ENCODE assay signal across 30 cellular contexts in the genomic region with DNA sequence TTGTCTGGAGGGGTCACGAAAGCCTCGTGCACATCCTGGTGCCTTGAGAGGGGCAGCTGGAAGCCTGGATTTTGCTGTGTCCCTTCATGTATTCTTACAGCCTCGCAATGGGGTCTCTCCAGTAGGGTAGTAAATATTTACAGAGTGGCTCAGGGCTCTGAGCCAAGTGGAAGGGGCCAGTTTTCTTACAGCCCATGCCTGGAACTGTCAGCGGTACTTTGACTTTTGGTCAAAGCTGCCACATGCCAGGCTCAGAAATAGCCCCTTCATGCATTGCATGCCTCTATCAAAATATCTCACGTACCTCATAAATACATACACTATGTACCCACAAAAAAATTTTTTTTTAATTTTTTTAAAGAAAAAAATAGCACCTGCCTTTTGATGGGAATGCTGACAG.
"Had no signal": no experiment of that assay in that cellular context is flagged by ENCODE, and none has a peak within 500 bp of the region (broad histone marks: within the 10 kb centered on the region; RNA-seq: fewer than 3 reads in every experiment).

No MANE protein-coding gene starts in this region.

- H3K27me3 Mint-ChIP-seq: activated CD4-positive, alpha-beta T cell treated with anti-CD3 and anti-CD28 coated beads, Interleukin-2, amount 10 ng/mL, durations not matched to agents 24 days and 14 days; naive B cell had no signal

- H3K27me3 ChIP-seq: brain microvascular endothelial cell, gastroesophageal sphincter, suprapubic skin, tibial artery, upper lobe of right lung had no signal

- H3K4me1 ChIP-seq: gastroesophageal sphincter, parathyroid adenoma, psoas muscle, suprapubic skin, tibial artery, upper lobe of right lung had no signal

- H3K4me3 Mint-ChIP-seq: activated CD4-positive, alpha-beta memory T cell treated with anti-CD3 and anti-CD28 coated beads for 36 hours; activated CD4-positive, alpha-beta T cell treated with anti-CD3 and anti-CD28 coated beads, Interleukin-2, amount 10 ng/mL, durations not matched to agents 24 days and 14 days; activated naive CD4-positive, alpha-beta T cell treated with anti-CD3 and anti-CD28 coated beads, Interleukin-2, amount 10 ng/mL, durations not matched to agents 7 days and 5 days; effector memory CD8-positive, alpha-beta T cell; immature natural killer cell; mesothelial cell of epicardium had no signal

- DNase-seq: activated CD4-positive, alpha-beta memory T cell treated with anti-CD3 and anti-CD28 coated beads for 36 hours; activated CD4-positive, alpha-beta T cell treated with anti-CD3 and anti-CD28 coated beads, Interleukin-2, amount 10 ng/mL, durations not matched to agents 24 days and 14 days; activated CD8-positive, alpha-beta memory T cell treated with anti-CD3 and anti-CD28 coated beads, Interleukin-2, amount 50 U/mL, for 4 hours; activated gamma-delta T cell; activated naive CD4-positive, alpha-beta T cell treated with anti-CD3 and anti-CD28 coated beads, Interleukin-2, amount 10 ng/mL, durations not matched to agents 7 days and 5 days; activated T-cell treated with anti-CD3 and anti-CD28 coated beads, Interleukin-2, amount 50 U/mL, for 1 hour; amniotic stem cell; cortex of kidney; effector memory CD8-positive, alpha-beta T cell; head of caudate nucleus; hypothalamus; immature natural killer cell; kidney; left colon; mammary epithelial cell; naive B cell; psoas muscle; stimulated activated CD4-positive, alpha-beta T cell treated with anti-CD3 and anti-CD28 coated beads, Interleukin-1b, Interleukin-23, amount 100 ng/mL, for 48 hours; stimulated activated CD4-positive, alpha-beta T cell treated with anti-CD3 and anti-CD28 coated beads, Interleukin-4, amount 100 ng/mL, for 4 hours; stimulated activated CD8-positive, alpha-beta memory T cell treated with anti-CD3 and anti-CD28 coated beads, Interleukin-4, amount 100 ng/mL, for 48 hours; stimulated activated naive CD4-positive, alpha-beta T cell; tibial artery; upper lobe of right lung had no signal

- H3K9me3 Mint-ChIP-seq: activated CD4-positive, alpha-beta memory T cell treated with anti-CD3 and anti-CD28 coated beads for 36 hours; activated CD4-positive, alpha-beta T cell treated with anti-CD3 and anti-CD28 coated beads, Interleukin-2, amount 10 ng/mL, durations not matched to agents 24 days and 14 days; activated naive CD4-positive, alpha-beta T cell treated with anti-CD3 and anti-CD28 coated beads, Interleukin-2, amount 10 ng/mL, durations not matched to agents 7 days and 5 days; effector memory CD8-positive, alpha-beta T cell; immature natural killer cell; mesothelial cell of epicardium; naive B cell had no signal

- H3K36me3 Mint-ChIP-seq: activated CD4-positive, alpha-beta memory T cell treated with anti-CD3 and anti-CD28 coated beads for 36 hours; activated naive CD4-positive, alpha-beta T cell treated with anti-CD3 and anti-CD28 coated beads, Interleukin-2, amount 10 ng/mL, durations not matched to agents 7 days and 5 days; immature natural killer cell; mesothelial cell of epicardium had no signal

- ATAC-seq: activated CD4-positive, CD25-positive, alpha-beta regulatory T cell treated with anti-CD3 and anti-CD28 coated beads, Interleukin-2, amount 50 U/mL, for 24 hours; effector memory CD8-positive, alpha-beta T cell; gastroesophageal sphincter; left colon; psoas muscle; upper lobe of right lung had no signal

- H3K9ac ChIP-seq: parathyroid adenoma had no signal

- H3K27ac Mint-ChIP-seq: activated CD4-positive, alpha-beta memory T cell treated with anti-CD3 and anti-CD28 coated beads for 36 hours; activated CD4-positive, alpha-beta T cell treated with anti-CD3 and anti-CD28 coated beads, Interleukin-2, amount 10 ng/mL, durations not matched to agents 24 days and 14 days; activated naive CD4-positive, alpha-beta T cell treated with anti-CD3 and anti-CD28 coated beads, Interleukin-2, amount 10 ng/mL, durations not matched to agents 7 days and 5 days; effector memory CD8-positive, alpha-beta T cell; immature natural killer cell; mesothelial cell of epicardium had no signal

- H3K4me3 ChIP-seq: gastroesophageal sphincter, psoas muscle, smooth muscle cell, suprapubic skin, tibial artery, upper lobe of right lung had no signal

- H3K27ac ChIP-seq: brain microvascular endothelial cell, gastroesophageal sphincter, parathyroid adenoma, psoas muscle, suprapubic skin, tibial artery, upper lobe of right lung had no signal

- H3K36me3 ChIP-seq: brain microvascular endothelial cell, gastroesophageal sphincter, suprapubic skin, tibial artery, upper lobe of right lung had no signal

- H3K4me1 Mint-ChIP-seq: activated naive CD4-positive, alpha-beta T cell treated with anti-CD3 and anti-CD28 coated beads, Interleukin-2, amount 10 ng/mL, durations not matched to agents 7 days and 5 days; immature natural killer cell; mesothelial cell of epicardium had no signal

- H3K9me3 ChIP-seq: gastroesophageal sphincter, psoas muscle, suprapubic skin, tibial artery, upper lobe of right lung had no signal
